In genomic region chr2:121489284-121489683, GRCh38 we compare ENCODE assay signal across 1 cellular context.
TF ChIP-seq lines count a peak whose summit lies in the region.

No MANE protein-coding gene starts in this region.

TF ChIP-seq in K562, 482 proteins besides CTCF, POLR2A, EP300 and RAD21 (continued from another document):
- TF ChIP-seq ZNF707 (CRISPR knock-in tag; conservative IDR thresholded peaks at IDR 0.05) (no peak), SIX5 (IDR thresholded peaks at IDR 0.05; ENCODE audit: borderline replicate concordance in 1 of 2, insufficient read depth in 1 of 2, low read depth in 1 of 2, low read length in 2 of 2) (no peak), CREBBP (IDR thresholded peaks at IDR 0.05; ENCODE audit: low read depth, low read length) (no peak), NCOA2 (IDR thresholded peaks at IDR 0.05; ENCODE audit: partially characterized antibody in 2 of 2) (no peak)
